Comparison of ENCODE assay signal across 8 cellular contexts in genomic region chr9:129460323-129461261, GRCh38.
DNase-seq lines count a peak whose midpoint lies in the region; ATAC-seq and TF ChIP-seq lines count a peak whose summit lies in the region.

No MANE protein-coding gene starts in this region.

- peak; percentile 40 for TF ChIP-seq POLR2A in GM15510 (IDR thresholded peaks at IDR 0.05; ENCODE audit: borderline replicate concordance, extremely low read depth, insufficient read length)

- DNase-seq in NCI-H2227 treated with DMSO at 0.1 percent for 48 hours (lab: John Stamatoyannopoulos, UW) (peak; percentile 91), iris pigment epithelial cell (ENCODE audit: low read depth) (peak; percentile 99), smooth muscle cell of the brain vasculature (ENCODE audit: low read depth, low spot score) (peak; percentile 98)
- DNase-seq in central memory CD4-positive, alpha-beta T cell = peak; percentile 83

- ATAC-seq in HG03103 (IDR thresholded peaks at IDR 0.05; ENCODE audit: low read depth, unreplicated experiment) = peak; percentile 60
- ATAC-seq in activated CD4-positive, CD25-positive, alpha-beta regulatory T cell treated with anti-CD3 and anti-CD28 coated beads, Interleukin-2, amount 50 U/mL, for 24 hours = peak; percentile 91 to 93
- ATAC-seq in HG02840 (IDR thresholded peaks at IDR 0.05; ENCODE audit: low FRiP score, unreplicated experiment) = no peak
